1 cellular context compared by ENCODE assay signal in genomic region chrX:68432648-68433047, GRCh38.
TF ChIP-seq lines count a peak whose summit lies in the region.

No MANE protein-coding gene starts in this region.

TF ChIP-seq in HEK293, 187 proteins besides CTCF, POLR2A, EP300 and RAD21 (continued from another document):
- no peak for TF ChIP-seq ZNF211 (tag by site-specific recombination; IDR thresholded peaks at IDR 0.05; ENCODE audit: low read depth)
TF ChIP-seq in HEK293: peak in this region for 0.
